20 cellular contexts compared by ENCODE assay signal in the genomic region with DNA sequence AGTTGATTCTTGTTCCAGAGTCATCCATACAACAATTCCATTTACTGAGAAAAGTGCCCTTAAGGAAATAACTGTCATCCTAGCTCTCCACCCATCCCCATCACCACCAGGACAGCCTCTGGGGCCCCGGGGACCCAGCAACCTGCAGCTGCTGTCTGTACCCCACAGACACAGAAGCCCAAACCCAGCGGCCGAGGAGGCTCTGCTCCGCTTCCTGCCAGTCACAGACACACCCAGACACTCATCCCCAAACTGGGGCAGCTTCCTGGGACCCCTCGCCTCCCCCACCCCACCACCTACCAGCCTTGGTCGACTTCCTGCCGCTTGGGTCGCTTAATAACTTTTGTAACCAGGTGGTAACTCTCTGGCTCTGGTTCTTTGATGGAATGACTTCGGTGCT.
DNase-seq lines count a peak whose midpoint lies in the region; ATAC-seq and TF ChIP-seq lines count a peak whose summit lies in the region.
"Had no signal": no experiment of that assay in that cellular context is flagged by ENCODE, and none has a peak within 500 bp of the region (broad histone marks: within the 10 kb centered on the region; RNA-seq: fewer than 3 reads in every experiment).

No MANE protein-coding gene starts in this region.

- whole genome bisulfite sequencing in thymus: 5% methylated on average over 9 of the region's 9 CpGs
- 84% methylated on average over 8 of the region's 9 CpGs for WGBS in esophagus muscularis mucosa

- no peak for TF ChIP-seq EP300 in esophagus muscularis mucosa (IDR thresholded peaks at IDR 0.05)

- H3K4me1 ChIP-seq in thymus (ENCODE audit: control insufficient read depth, insufficient read depth, low read length) (peaks cover 52% of the 10 kb centered on the region), esophagus muscularis mucosa (peaks cover 19 to 26% (median 23%) of the 10 kb centered on the region in 4 donors)

- in situ Hi-C loops in ACHN (cut with HindIII; ENCODE audit: low pct_ligation_motif_present, low pct_unique_long_range_greater_than_20kb, low sequenced_read_pairs): no loop called here

- H3K36me3 ChIP-seq in thymus (ENCODE audit: control insufficient read depth, insufficient read depth) (no peaks in the 10 kb centered on the region), esophagus muscularis mucosa (no peaks in the 10 kb centered on the region)
- H3K36me3 ChIP-seq: left lung, vagina had no signal

- H3K27me3 ChIP-seq in thymus (ENCODE audit: control insufficient read depth, insufficient read depth) (no peaks in the 10 kb centered on the region), esophagus muscularis mucosa (no peaks in the 10 kb centered on the region)
- H3K27me3 ChIP-seq: body of pancreas, left lung, vagina had no signal

- peaks cover 46% of the 10 kb centered on the region for H3K27me3 Mint-ChIP-seq in activated naive CD8-positive, alpha-beta T cell treated with anti-CD3 and anti-CD28 coated beads for 36 hours
- H3K27me3 Mint-ChIP-seq in activated naive CD8-positive, alpha-beta T cell treated with anti-CD3 and anti-CD28 coated beads, Interleukin-2, amount 50 U/mL, for 24 hours: peaks cover 13% of the 10 kb centered on the region
- H3K27me3 Mint-ChIP-seq in T-cell: peaks cover 0 to 6% of the 10 kb centered on the region in 2 donors
- peaks cover 60% of the 10 kb centered on the region for H3K27me3 Mint-ChIP-seq in activated naive CD4-positive, alpha-beta T cell treated with anti-CD3 and anti-CD28 coated beads, Interleukin-2, amount 10 ng/mL, durations not matched to agents 7 days and 5 days

- CTCF ChIA-PET in T-cell (lab: Charles Lee): no interaction called here
- CTCF ChIA-PET in activated naive CD4-positive, alpha-beta T cell treated with anti-CD3 and anti-CD28 coated beads, Interleukin-2, amount 10 ng/mL, durations not matched to agents 7 days and 5 days (lab: Charles Lee): no interaction called here

- TF ChIP-seq CTCF in esophagus muscularis mucosa (IDR thresholded peaks at IDR 0.05): no peak

- peaks cover 3% of the 10 kb centered on the region for H3K36me3 Mint-ChIP-seq in activated naive CD8-positive, alpha-beta T cell treated with anti-CD3 and anti-CD28 coated beads for 36 hours
- H3K36me3 Mint-ChIP-seq in activated naive CD8-positive, alpha-beta T cell treated with anti-CD3 and anti-CD28 coated beads, Interleukin-2, amount 50 U/mL, for 24 hours (ENCODE audit: low read depth): no peaks in the 10 kb centered on the region
- H3K36me3 Mint-ChIP-seq in T-cell: no peaks in the 10 kb centered on the region
- H3K36me3 Mint-ChIP-seq in activated naive CD4-positive, alpha-beta T cell treated with anti-CD3 and anti-CD28 coated beads, Interleukin-2, amount 10 ng/mL, durations not matched to agents 7 days and 5 days: no peaks in the 10 kb centered on the region

- POLR2A ChIA-PET in T-cell (lab: Charles Lee): no interaction called here

- no peak overlapping the region for H3K27ac Mint-ChIP-seq in activated naive CD8-positive, alpha-beta T cell treated with anti-CD3 and anti-CD28 coated beads for 36 hours
- H3K27ac Mint-ChIP-seq in activated naive CD8-positive, alpha-beta T cell treated with anti-CD3 and anti-CD28 coated beads, Interleukin-2, amount 50 U/mL, for 24 hours: no peak overlapping the region
- peak overlapping the region in 1 of 2 donors; percentile 58 for H3K27ac Mint-ChIP-seq in T-cell
- no peak overlapping the region for H3K27ac Mint-ChIP-seq in activated naive CD4-positive, alpha-beta T cell treated with anti-CD3 and anti-CD28 coated beads, Interleukin-2, amount 10 ng/mL, durations not matched to agents 7 days and 5 days
- H3K27ac Mint-ChIP-seq: activated T-helper 2 cell treated with anti-CD3 and anti-CD28 coated beads, Interferon-gamma antibody, Interleukin-2, Interleukin-4, amounts not matched to agents 10 μg/mL and 5 μg/mL and 100 μg/mL, durations not matched to agents 14 hours and 24 hours and 36 hours had no signal

- no peak for ATAC-seq in activated naive CD8-positive, alpha-beta T cell treated with anti-CD3 and anti-CD28 coated beads, Interleukin-2, amount 50 U/mL, for 24 hours
- ATAC-seq in T-cell (replicated peaks in 1 of 4): peak; percentile 51 to 58 (median 53)
- ATAC-seq: body of pancreas, left lung, mucosa of descending colon, right cardiac atrium had no signal

- peak; percentile 19 for DNase-seq in activated naive CD8-positive, alpha-beta T cell treated with anti-CD3 and anti-CD28 coated beads for 36 hours
- no peak for DNase-seq in activated naive CD8-positive, alpha-beta T cell treated with anti-CD3 and anti-CD28 coated beads, Interleukin-2, amount 50 U/mL, for 24 hours
- DNase-seq in T-cell (peak in 11 of 34 experiments; percentile 6 to 48 (median 22)), esophagus muscularis mucosa (ENCODE audit: extremely low spot score) (no peak), ACHN (no peak), cerebellar nuclear complex (lab: John Stamatoyannopoulos, UW) (no peak)
- peak; percentile 45 for DNase-seq in activated naive CD4-positive, alpha-beta T cell treated with anti-CD3 and anti-CD28 coated beads, Interleukin-2, amount 10 ng/mL, durations not matched to agents 7 days and 5 days
- DNase-seq: body of pancreas, dermis blood vessel endothelial cell, erythroblast, GF-D8, left lung, NCI-H1930, nucleus accumbens, right cardiac atrium, SHP77 treated with DMSO at 0.1 percent for 48 hours had no signal

- no peak for TF ChIP-seq POLR2A in esophagus muscularis mucosa (IDR thresholded peaks at IDR 0.05; ENCODE audit: low read depth)

- peak overlapping the region; percentile 53 for H3K27ac ChIP-seq in thymus (ENCODE audit: low read depth)
- no peak overlapping the region for H3K27ac ChIP-seq in esophagus muscularis mucosa (replicated peaks in 1 of 4)
- H3K27ac ChIP-seq: body of pancreas, left lung, vagina had no signal

- intact Hi-C loops in esophagus muscularis mucosa (cut with DNase I): no loop called here

- H3K4me1 Mint-ChIP-seq in activated naive CD8-positive, alpha-beta T cell treated with anti-CD3 and anti-CD28 coated beads for 36 hours: peaks cover 36% of the 10 kb centered on the region
- H3K4me1 Mint-ChIP-seq in activated naive CD8-positive, alpha-beta T cell treated with anti-CD3 and anti-CD28 coated beads, Interleukin-2, amount 50 U/mL, for 24 hours: peaks cover 53% of the 10 kb centered on the region
- H3K4me1 Mint-ChIP-seq in T-cell: peaks cover 50 to 67% (median 55%) of the 10 kb centered on the region in 3 donors
- H3K4me1 Mint-ChIP-seq in activated naive CD4-positive, alpha-beta T cell treated with anti-CD3 and anti-CD28 coated beads, Interleukin-2, amount 10 ng/mL, durations not matched to agents 7 days and 5 days: peaks cover 57% of the 10 kb centered on the region

- H3K9me3 ChIP-seq in thymus (ENCODE audit: control insufficient read depth): no peaks in the 10 kb centered on the region
- no peaks in the 10 kb centered on the region for H3K9me3 ChIP-seq in esophagus muscularis mucosa
- H3K9me3 ChIP-seq: body of pancreas, left lung, mucosa of descending colon, vagina had no signal

- H3K4me3 Mint-ChIP-seq in activated naive CD8-positive, alpha-beta T cell treated with anti-CD3 and anti-CD28 coated beads for 36 hours: no peak overlapping the region
- H3K4me3 Mint-ChIP-seq in activated naive CD8-positive, alpha-beta T cell treated with anti-CD3 and anti-CD28 coated beads, Interleukin-2, amount 50 U/mL, for 24 hours: no peak overlapping the region
- peak overlapping the region; percentile 47 to 70 (median 48) for H3K4me3 Mint-ChIP-seq in T-cell
- no peak overlapping the region for H3K4me3 Mint-ChIP-seq in activated naive CD4-positive, alpha-beta T cell treated with anti-CD3 and anti-CD28 coated beads, Interleukin-2, amount 10 ng/mL, durations not matched to agents 7 days and 5 days

- H3K4me3 ChIP-seq in thymus (ENCODE audit: low read length): no peak overlapping the region
- H3K4me3 ChIP-seq in esophagus muscularis mucosa: no peak overlapping the region
- H3K4me3 ChIP-seq: body of pancreas, left lung, mucosa of descending colon, vagina had no signal

- H3K9me3 Mint-ChIP-seq in activated naive CD8-positive, alpha-beta T cell treated with anti-CD3 and anti-CD28 coated beads for 36 hours: no peaks in the 10 kb centered on the region
- no peaks in the 10 kb centered on the region for H3K9me3 Mint-ChIP-seq in activated naive CD8-positive, alpha-beta T cell treated with anti-CD3 and anti-CD28 coated beads, Interleukin-2, amount 50 U/mL, for 24 hours
- H3K9me3 Mint-ChIP-seq in T-cell: no peaks in the 10 kb centered on the region
- H3K9me3 Mint-ChIP-seq in activated naive CD4-positive, alpha-beta T cell treated with anti-CD3 and anti-CD28 coated beads, Interleukin-2, amount 10 ng/mL, durations not matched to agents 7 days and 5 days: no peaks in the 10 kb centered on the region
- H3K9me3 Mint-ChIP-seq: activated T-helper 2 cell treated with anti-CD3 and anti-CD28 coated beads, Interferon-gamma antibody, Interleukin-2, Interleukin-4, amounts not matched to agents 10 μg/mL and 5 μg/mL and 100 μg/mL, durations not matched to agents 14 hours and 24 hours and 36 hours had no signal

Comparison
In these comparisons a context has a peak if more than half of its experiments do, and no peak if none do; other contexts are left out.
1. DNase-seq: peak in activated naive CD8-positive, alpha-beta T cell treated with anti-CD3 and anti-CD28 coated beads for 36 hours (single experiment) and activated naive CD4-positive, alpha-beta T cell treated with anti-CD3 and anti-CD28 coated beads, Interleukin-2, amount 10 ng/mL, durations not matched to agents 7 days and 5 days (single experiment); none in activated naive CD8-positive, alpha-beta T cell treated with anti-CD3 and anti-CD28 coated beads, Interleukin-2, amount 50 U/mL, for 24 hours (single experiment), esophagus muscularis mucosa (single experiment), ACHN (single experiment) and cerebellar nuclear complex (0 of 2).
2. H3K4me3 Mint-ChIP-seq: peak in T-cell (3 of 3); none in activated naive CD8-positive, alpha-beta T cell treated with anti-CD3 and anti-CD28 coated beads for 36 hours (single experiment), activated naive CD8-positive, alpha-beta T cell treated with anti-CD3 and anti-CD28 coated beads, Interleukin-2, amount 50 U/mL, for 24 hours (single experiment) and activated naive CD4-positive, alpha-beta T cell treated with anti-CD3 and anti-CD28 coated beads, Interleukin-2, amount 10 ng/mL, durations not matched to agents 7 days and 5 days (single experiment).